In genomic region chr21:36483095-36483494, GRCh38 we compare ENCODE assay signal across 6 cellular contexts. TPM values are rescaled to one million over a fixed set of nuclear protein-coding genes. Genes with fewer than 3 reads are reported as not detected.
"Had no signal": no experiment of that assay in that cellular context is flagged by ENCODE, and none has a peak within 500 bp of the region (broad histone marks: within the 10 kb centered on the region; RNA-seq: fewer than 3 reads in every experiment).

No MANE protein-coding gene starts in this region.

- DNase-seq: H9, HCEC 1CT had no signal

- H3K4me1 Mint-ChIP-seq: GM23338 had no signal

- H3K9me3 Mint-ChIP-seq: GM23338, H9, IgD-negative memory B cell had no signal

- H3K4me3 ChIP-seq: GM23338 had no signal

- H3K27ac Mint-ChIP-seq: GM23338, H9, IgD-negative memory B cell had no signal

- H3K4me2 ChIP-seq: GM23338 had no signal

- H3K4me3 Mint-ChIP-seq: GM23338, H9, IgD-negative memory B cell had no signal

- H3K36me3 Mint-ChIP-seq: IgD-negative memory B cell had no signal

- H2AFZ ChIP-seq: GM23338 had no signal

- ATAC-seq: GM23338 had no signal

RNA-seq across cellular contexts. Expression of gene CLDN14, which starts 3.2 kb away (rescaled TPM):
- total RNA-seq: GM23338, H1, H9, HT-29 had no signal
- polyA plus RNA-seq: GM23338, IgD-negative memory B cell had no signal
